In the genomic region with DNA sequence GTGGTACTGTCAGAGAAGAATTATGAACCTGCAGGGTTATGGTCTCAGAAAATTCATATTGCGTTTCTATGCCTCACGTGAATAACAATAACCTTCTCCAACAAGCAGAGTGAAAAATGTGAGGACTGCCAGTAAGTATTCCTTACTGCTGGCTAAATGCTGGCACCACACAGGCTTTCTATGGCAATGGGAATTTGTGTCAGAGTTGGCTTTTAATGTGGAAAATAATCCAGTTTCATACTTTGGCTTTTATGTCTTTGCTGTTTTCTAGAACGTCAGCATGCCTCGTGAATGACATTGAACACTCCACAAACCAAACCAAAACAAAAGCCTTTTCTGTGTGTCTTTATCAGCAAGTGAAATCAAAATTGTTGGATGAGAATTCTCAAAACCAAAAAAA, we compare ENCODE assay signal across 2 cellular contexts.
TF ChIP-seq lines count a peak whose summit lies in the region.

No MANE protein-coding gene starts in this region.

TF ChIP-seq in GM23338, 12 proteins besides CTCF, POLR2A, EP300 and RAD21 (continued from another document and continues in another):
- TF ChIP-seq, protein P1, sequence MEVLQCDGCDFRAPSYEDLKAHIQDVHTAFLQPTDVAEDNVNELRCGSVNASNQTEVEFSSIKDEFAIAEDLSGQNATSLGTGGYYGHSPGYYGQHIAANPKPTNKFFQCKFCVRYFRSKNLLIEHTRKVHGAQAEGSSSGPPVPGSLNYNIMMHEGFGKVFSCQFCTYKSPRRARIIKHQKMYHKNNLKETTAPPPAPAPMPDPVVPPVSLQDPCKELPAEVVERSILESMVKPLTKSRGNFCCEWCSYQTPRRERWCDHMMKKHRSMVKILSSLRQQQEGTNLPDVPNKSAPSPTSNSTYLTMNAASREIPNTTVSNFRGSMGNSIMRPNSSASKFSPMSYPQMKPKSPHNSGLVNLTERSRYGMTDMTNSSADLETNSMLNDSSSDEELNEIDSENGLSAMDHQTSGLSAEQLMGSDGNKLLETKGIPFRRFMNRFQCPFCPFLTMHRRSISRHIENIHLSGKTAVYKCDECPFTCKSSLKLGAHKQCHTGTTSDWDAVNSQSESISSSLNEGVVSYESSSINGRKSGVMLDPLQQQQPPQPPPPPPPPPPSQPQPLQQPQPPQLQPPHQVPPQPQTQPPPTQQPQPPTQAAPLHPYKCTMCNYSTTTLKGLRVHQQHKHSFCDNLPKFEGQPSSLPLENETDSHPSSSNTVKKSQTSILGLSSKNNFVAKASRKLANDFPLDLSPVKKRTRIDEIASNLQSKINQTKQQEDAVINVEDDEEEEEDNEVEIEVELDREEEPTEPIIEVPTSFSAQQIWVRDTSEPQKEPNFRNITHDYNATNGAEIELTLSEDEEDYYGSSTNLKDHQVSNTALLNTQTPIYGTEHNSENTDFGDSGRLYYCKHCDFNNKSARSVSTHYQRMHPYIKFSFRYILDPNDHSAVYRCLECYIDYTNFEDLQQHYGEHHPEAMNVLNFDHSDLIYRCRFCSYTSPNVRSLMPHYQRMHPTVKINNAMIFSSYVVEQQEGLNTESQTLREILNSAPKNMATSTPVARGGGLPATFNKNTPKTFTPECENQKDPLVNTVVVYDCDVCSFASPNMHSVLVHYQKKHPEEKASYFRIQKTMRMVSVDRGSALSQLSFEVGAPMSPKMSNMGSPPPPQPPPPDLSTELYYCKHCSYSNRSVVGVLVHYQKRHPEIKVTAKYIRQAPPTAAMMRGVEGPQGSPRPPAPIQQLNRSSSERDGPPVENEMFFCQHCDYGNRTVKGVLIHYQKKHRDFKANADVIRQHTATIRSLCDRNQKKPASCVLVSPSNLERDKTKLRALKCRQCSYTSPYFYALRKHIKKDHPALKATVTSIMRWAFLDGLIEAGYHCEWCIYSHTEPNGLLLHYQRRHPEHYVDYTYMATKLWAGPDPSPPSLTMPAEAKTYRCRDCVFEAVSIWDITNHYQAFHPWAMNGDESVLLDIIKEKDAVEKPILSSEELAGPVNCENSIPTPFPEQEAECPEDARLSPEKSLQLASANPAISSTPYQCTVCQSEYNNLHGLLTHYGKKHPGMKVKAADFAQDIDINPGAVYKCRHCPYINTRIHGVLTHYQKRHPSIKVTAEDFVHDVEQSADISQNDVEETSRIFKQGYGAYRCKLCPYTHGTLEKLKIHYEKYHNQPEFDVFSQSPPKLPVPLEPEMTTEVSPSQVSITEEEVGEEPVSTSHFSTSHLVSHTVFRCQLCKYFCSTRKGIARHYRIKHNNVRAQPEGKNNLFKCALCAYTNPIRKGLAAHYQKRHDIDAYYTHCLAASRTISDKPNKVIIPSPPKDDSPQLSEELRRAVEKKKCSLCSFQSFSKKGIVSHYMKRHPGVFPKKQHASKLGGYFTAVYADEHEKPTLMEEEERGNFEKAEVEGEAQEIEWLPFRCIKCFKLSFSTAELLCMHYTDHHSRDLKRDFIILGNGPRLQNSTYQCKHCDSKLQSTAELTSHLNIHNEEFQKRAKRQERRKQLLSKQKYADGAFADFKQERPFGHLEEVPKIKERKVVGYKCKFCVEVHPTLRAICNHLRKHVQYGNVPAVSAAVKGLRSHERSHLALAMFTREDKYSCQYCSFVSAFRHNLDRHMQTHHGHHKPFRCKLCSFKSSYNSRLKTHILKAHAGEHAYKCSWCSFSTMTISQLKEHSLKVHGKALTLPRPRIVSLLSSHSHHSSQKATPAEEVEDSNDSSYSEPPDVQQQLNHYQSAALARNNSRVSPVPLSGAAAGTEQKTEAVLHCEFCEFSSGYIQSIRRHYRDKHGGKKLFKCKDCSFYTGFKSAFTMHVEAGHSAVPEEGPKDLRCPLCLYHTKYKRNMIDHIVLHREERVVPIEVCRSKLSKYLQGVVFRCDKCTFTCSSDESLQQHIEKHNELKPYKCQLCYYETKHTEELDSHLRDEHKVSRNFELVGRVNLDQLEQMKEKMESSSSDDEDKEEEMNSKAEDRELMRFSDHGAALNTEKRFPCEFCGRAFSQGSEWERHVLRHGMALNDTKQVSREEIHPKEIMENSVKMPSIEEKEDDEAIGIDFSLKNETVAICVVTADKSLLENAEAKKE (CRISPR knock-in tag; IDR thresholded peaks at IDR 0.05): no peak
- TF ChIP-seq ETS1 (IDR thresholded peaks at IDR 0.05): no peak
- TF ChIP-seq STAT1 (IDR thresholded peaks at IDR 0.05; ENCODE audit: unreplicated experiment): no peak
- TF ChIP-seq EZH2 (IDR thresholded peaks at IDR 0.05; ENCODE audit: low read depth, unreplicated experiment): no peak
- TF ChIP-seq, protein P2, sequence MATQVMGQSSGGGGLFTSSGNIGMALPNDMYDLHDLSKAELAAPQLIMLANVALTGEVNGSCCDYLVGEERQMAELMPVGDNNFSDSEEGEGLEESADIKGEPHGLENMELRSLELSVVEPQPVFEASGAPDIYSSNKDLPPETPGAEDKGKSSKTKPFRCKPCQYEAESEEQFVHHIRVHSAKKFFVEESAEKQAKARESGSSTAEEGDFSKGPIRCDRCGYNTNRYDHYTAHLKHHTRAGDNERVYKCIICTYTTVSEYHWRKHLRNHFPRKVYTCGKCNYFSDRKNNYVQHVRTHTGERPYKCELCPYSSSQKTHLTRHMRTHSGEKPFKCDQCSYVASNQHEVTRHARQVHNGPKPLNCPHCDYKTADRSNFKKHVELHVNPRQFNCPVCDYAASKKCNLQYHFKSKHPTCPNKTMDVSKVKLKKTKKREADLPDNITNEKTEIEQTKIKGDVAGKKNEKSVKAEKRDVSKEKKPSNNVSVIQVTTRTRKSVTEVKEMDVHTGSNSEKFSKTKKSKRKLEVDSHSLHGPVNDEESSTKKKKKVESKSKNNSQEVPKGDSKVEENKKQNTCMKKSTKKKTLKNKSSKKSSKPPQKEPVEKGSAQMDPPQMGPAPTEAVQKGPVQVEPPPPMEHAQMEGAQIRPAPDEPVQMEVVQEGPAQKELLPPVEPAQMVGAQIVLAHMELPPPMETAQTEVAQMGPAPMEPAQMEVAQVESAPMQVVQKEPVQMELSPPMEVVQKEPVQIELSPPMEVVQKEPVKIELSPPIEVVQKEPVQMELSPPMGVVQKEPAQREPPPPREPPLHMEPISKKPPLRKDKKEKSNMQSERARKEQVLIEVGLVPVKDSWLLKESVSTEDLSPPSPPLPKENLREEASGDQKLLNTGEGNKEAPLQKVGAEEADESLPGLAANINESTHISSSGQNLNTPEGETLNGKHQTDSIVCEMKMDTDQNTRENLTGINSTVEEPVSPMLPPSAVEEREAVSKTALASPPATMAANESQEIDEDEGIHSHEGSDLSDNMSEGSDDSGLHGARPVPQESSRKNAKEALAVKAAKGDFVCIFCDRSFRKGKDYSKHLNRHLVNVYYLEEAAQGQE (IDR thresholded peaks at IDR 0.05; ENCODE audit: unreplicated experiment): no peak
- no peak for TF ChIP-seq NANOG (IDR thresholded peaks at IDR 0.05; ENCODE audit: borderline replicate concordance)
- TF ChIP-seq CREB1 (CRISPR knock-in tag; IDR thresholded peaks at IDR 0.05; ENCODE audit: low read depth): no peak
- no peak for TF ChIP-seq JUNB (IDR thresholded peaks at IDR 0.05; ENCODE audit: unreplicated experiment)
- TF ChIP-seq EZH2phosphoT487 (IDR thresholded peaks at IDR 0.05; ENCODE audit: unreplicated experiment): no peak
- no peak for TF ChIP-seq ZNF331 (CRISPR knock-in tag; IDR thresholded peaks at IDR 0.05; ENCODE audit: low read depth)

TF ChIP-seq in SK-N-SH, 30 proteins besides CTCF, POLR2A, EP300 and RAD21 (continued from another document):
- TF ChIP-seq, protein P3, sequence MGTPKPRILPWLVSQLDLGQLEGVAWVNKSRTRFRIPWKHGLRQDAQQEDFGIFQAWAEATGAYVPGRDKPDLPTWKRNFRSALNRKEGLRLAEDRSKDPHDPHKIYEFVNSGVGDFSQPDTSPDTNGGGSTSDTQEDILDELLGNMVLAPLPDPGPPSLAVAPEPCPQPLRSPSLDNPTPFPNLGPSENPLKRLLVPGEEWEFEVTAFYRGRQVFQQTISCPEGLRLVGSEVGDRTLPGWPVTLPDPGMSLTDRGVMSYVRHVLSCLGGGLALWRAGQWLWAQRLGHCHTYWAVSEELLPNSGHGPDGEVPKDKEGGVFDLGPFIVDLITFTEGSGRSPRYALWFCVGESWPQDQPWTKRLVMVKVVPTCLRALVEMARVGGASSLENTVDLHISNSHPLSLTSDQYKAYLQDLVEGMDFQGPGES (IDR thresholded peaks at IDR 0.05; ENCODE audit: low read depth, low read length): no peak
- TF ChIP-seq CHD2 (IDR thresholded peaks at IDR 0.05; ENCODE audit: low read length, partially characterized antibody): no peak
- TF ChIP-seq RCOR1 (IDR thresholded peaks at IDR 0.05; ENCODE audit: low read length): no peak
- no peak for TF ChIP-seq MEF2A (IDR thresholded peaks at IDR 0.05; ENCODE audit: borderline replicate concordance, low read depth)
- TF ChIP-seq POLR2AphosphoS5 (IDR thresholded peaks at IDR 0.05; ENCODE audit: low read depth, low read length): no peak
- no peak for TF ChIP-seq RFX5 (IDR thresholded peaks at IDR 0.05; ENCODE audit: low read length)
- TF ChIP-seq, protein P4, sequence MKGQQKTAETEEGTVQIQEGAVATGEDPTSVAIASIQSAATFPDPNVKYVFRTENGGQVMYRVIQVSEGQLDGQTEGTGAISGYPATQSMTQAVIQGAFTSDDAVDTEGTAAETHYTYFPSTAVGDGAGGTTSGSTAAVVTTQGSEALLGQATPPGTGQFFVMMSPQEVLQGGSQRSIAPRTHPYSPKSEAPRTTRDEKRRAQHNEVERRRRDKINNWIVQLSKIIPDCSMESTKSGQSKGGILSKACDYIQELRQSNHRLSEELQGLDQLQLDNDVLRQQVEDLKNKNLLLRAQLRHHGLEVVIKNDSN (IDR thresholded peaks at IDR 0.05; ENCODE audit: borderline replicate concordance, low read depth): no peak
